ENCODE assay signal across 8 cellular contexts in genomic region chr17:17590141-17590735, GRCh38. TPM values are rescaled to one million over a fixed set of nuclear protein-coding genes. Genes with fewer than 3 reads are reported as not detected.
A peak's percentile ranks its signal among the peaks of the same experiment; 100 is the strongest.
DNase-seq lines count a peak whose midpoint lies in the region; ATAC-seq, FAIRE-seq and TF ChIP-seq lines count a peak whose summit lies in the region.

No MANE protein-coding gene starts in this region.

- no peaks in the 10 kb centered on the region for H3K36me3 Mint-ChIP-seq in activated CD4-positive, alpha-beta T cell treated with anti-CD3 and anti-CD28 coated beads, Interleukin-2, amount 10 ng/mL, durations not matched to agents 7 days and 5 days (ENCODE audit: low read depth)
- no peaks in the 10 kb centered on the region for H3K36me3 Mint-ChIP-seq in activated CD8-positive, alpha-beta T cell treated with anti-CD3 and anti-CD28 coated beads for 36 hours (ENCODE audit: low read depth)

- no peak for TF ChIP-seq CTCF in activated CD8-positive, alpha-beta T cell treated with anti-CD3 and anti-CD28 coated beads for 36 hours (IDR thresholded peaks at IDR 0.05)
- no peak for TF ChIP-seq CTCF in thoracic aorta (IDR thresholded peaks at IDR 0.05)

- no peaks in the 10 kb centered on the region for H3K9me3 Mint-ChIP-seq in activated CD4-positive, alpha-beta T cell treated with anti-CD3 and anti-CD28 coated beads, Interleukin-2, amount 10 ng/mL, durations not matched to agents 7 days and 5 days
- H3K9me3 Mint-ChIP-seq in activated CD8-positive, alpha-beta T cell treated with anti-CD3 and anti-CD28 coated beads for 36 hours = no peaks in the 10 kb centered on the region

- no peak for DNase-seq in activated CD4-positive, alpha-beta T cell treated with anti-CD3 and anti-CD28 coated beads, Interleukin-2, amount 10 ng/mL, durations not matched to agents 7 days and 5 days
- DNase-seq in activated CD4-positive, alpha-beta T cell treated with anti-CD3 and anti-CD28 coated beads, Interleukin-2, amount 50 U/mL, for 1 hour = no peak
- DNase-seq in activated CD8-positive, alpha-beta T cell treated with anti-CD3 and anti-CD28 coated beads for 36 hours = no peak
- no peak for DNase-seq in thoracic aorta (ENCODE audit: low spot score)
- DNase-seq in NCI-H2029 (lab: John Stamatoyannopoulos, UW) = no peak
- DNase-seq in small intestine = no peak
- DNase-seq in activated gamma-delta T cell treated with Interleukin-2 at 50 U/mL for 16 hours = no peak

- no peak overlapping the region for H3K27ac ChIP-seq in iPS-20b (ENCODE audit: low read length)
- peak overlapping the region in 1 of 2 donors; percentile 65 for H3K27ac ChIP-seq in thoracic aorta
- H3K27ac ChIP-seq in small intestine (ENCODE audit: low read depth in 1 of 2, low read length in 1 of 2) = peak overlapping the region in 1 of 2 donors; percentile 37

- H3K9ac ChIP-seq in iPS-20b (ENCODE audit: low read depth, low read length) = peak overlapping the region; percentile 89; the same call in 1 of the 2 replicates

- H3K27me3 ChIP-seq in iPS-20b (ENCODE audit: insufficient read depth, low read length) = no peaks in the 10 kb centered on the region
- H3K27me3 ChIP-seq in thoracic aorta (replicated peaks; ENCODE audit: insufficient read depth) = no peaks in the 10 kb centered on the region
- no peaks in the 10 kb centered on the region for H3K27me3 ChIP-seq in small intestine (ENCODE audit: control insufficient read depth in 2 of 2, insufficient read depth in 2 of 2, low read length in 2 of 2)

- H3K36me3 ChIP-seq in iPS-20b (ENCODE audit: insufficient read depth, low read depth, low read length) (no peaks in the 10 kb centered on the region), thoracic aorta (no peaks in the 10 kb centered on the region), small intestine (ENCODE audit: control insufficient read depth in 2 of 2, insufficient read depth in 2 of 2, low read length in 2 of 2) (no peaks in the 10 kb centered on the region)

- no peaks in the 10 kb centered on the region for H3K9me3 ChIP-seq in iPS-20b (ENCODE audit: insufficient read depth, low read depth, low read length)
- H3K9me3 ChIP-seq in thoracic aorta = no peaks in the 10 kb centered on the region
- no peaks in the 10 kb centered on the region for H3K9me3 ChIP-seq in small intestine (ENCODE audit: control insufficient read depth, low read depth)

- no peaks in the 10 kb centered on the region for H3K27me3 Mint-ChIP-seq in activated CD4-positive, alpha-beta T cell treated with anti-CD3 and anti-CD28 coated beads, Interleukin-2, amount 10 ng/mL, durations not matched to agents 7 days and 5 days
- H3K27me3 Mint-ChIP-seq in activated CD8-positive, alpha-beta T cell treated with anti-CD3 and anti-CD28 coated beads for 36 hours = no peaks in the 10 kb centered on the region

- CTCF ChIA-PET in activated CD4-positive, alpha-beta T cell treated with anti-CD3 and anti-CD28 coated beads, Interleukin-2, amount 10 ng/mL, durations not matched to agents 7 days and 5 days (lab: Charles Lee) = interaction anchor here (0.9 to 3.7 kb wide), 6 partner anchors 12 to 236 kb away, joined by 3 to 15 read pairs (median 4); partner anchors contain the start of gene RASD1
- CTCF ChIA-PET in activated CD8-positive, alpha-beta T cell treated with anti-CD3 and anti-CD28 coated beads for 36 hours (lab: Charles Lee) = interaction anchor here (1.2 to 3.3 kb wide), 6 partner anchors 13 to 94 kb away, joined by 3 to 22 read pairs (median 4); partner anchors contain the start of gene RASD1

- no peak for FAIRE-seq in small intestine (lab: Jason Lieb, UNC)

- no peak for ATAC-seq in activated CD8-positive, alpha-beta T cell treated with anti-CD3 and anti-CD28 coated beads for 36 hours
- ATAC-seq in thoracic aorta (ENCODE audit: insufficient number of reproducible peaks, low FRiP score, low read depth) = no peak

- WGBS in small intestine, 3 donors = 61 to 63% (median 62%) methylated on average over 11 of the region's 11 CpGs

- POLR2A ChIA-PET in activated CD4-positive, alpha-beta T cell treated with anti-CD3 and anti-CD28 coated beads, Interleukin-2, amount 10 ng/mL, durations not matched to agents 7 days and 5 days (lab: Charles Lee) = no interaction called here
- POLR2A ChIA-PET in activated CD8-positive, alpha-beta T cell treated with anti-CD3 and anti-CD28 coated beads for 36 hours (lab: Charles Lee) = interaction anchor here (0.6 to 1.4 kb wide), 3 partner anchors 9 to 469 kb away, joined by 3 to 6 read pairs (median 3); no protein-coding TSS in a partner anchor

- peaks cover 27% of the 10 kb centered on the region for H3K4me1 Mint-ChIP-seq in activated CD4-positive, alpha-beta T cell treated with anti-CD3 and anti-CD28 coated beads, Interleukin-2, amount 10 ng/mL, durations not matched to agents 7 days and 5 days
- peaks cover 17% of the 10 kb centered on the region for H3K4me1 Mint-ChIP-seq in activated CD8-positive, alpha-beta T cell treated with anti-CD3 and anti-CD28 coated beads for 36 hours (ENCODE audit: low read depth)

- H3K4me3 Mint-ChIP-seq in activated CD4-positive, alpha-beta T cell treated with anti-CD3 and anti-CD28 coated beads, Interleukin-2, amount 10 ng/mL, durations not matched to agents 7 days and 5 days = peak overlapping the region; percentile 83
- H3K4me3 Mint-ChIP-seq in activated CD8-positive, alpha-beta T cell treated with anti-CD3 and anti-CD28 coated beads for 36 hours = peak overlapping the region; percentile 99

- H3K4me1 ChIP-seq in iPS-20b (ENCODE audit: insufficient read depth, low read length) = peaks cover 4% of the 10 kb centered on the region; the same call in 1 of the 2 replicates
- H3K4me1 ChIP-seq in thoracic aorta (ENCODE audit: control insufficient read depth in 1 of 2, low read depth in 2 of 2) = peaks cover 8 to 23% of the 10 kb centered on the region in 2 donors
- no peaks in the 10 kb centered on the region for H3K4me1 ChIP-seq in small intestine (ENCODE audit: control insufficient read depth in 2 of 2, insufficient read depth in 1 of 2, low read depth in 1 of 2, low read length in 1 of 2)

- peak overlapping the region; percentile 84 for H3K4me3 ChIP-seq in iPS-20b (ENCODE audit: low read length)
- H3K4me3 ChIP-seq in thoracic aorta = peak overlapping the region; percentile 94
- H3K4me3 ChIP-seq in small intestine (ENCODE audit: low read depth in 1 of 2, low read length in 2 of 2) = peak overlapping the region in 1 of 2 donors; percentile 78

- intact Hi-C loops in activated CD8-positive, alpha-beta T cell treated with anti-CD3 and anti-CD28 coated beads for 36 hours (cut with micrococcal nuclease) = no loop called here

- peak overlapping the region; percentile 92 for H3K27ac Mint-ChIP-seq in activated CD4-positive, alpha-beta T cell treated with anti-CD3 and anti-CD28 coated beads, Interleukin-2, amount 10 ng/mL, durations not matched to agents 7 days and 5 days
- peak overlapping the region; percentile 92 for H3K27ac Mint-ChIP-seq in activated CD8-positive, alpha-beta T cell treated with anti-CD3 and anti-CD28 coated beads for 36 hours

RNA-seq across cellular contexts. Expression of gene PEMT, which starts 1.3 kb away (rescaled TPM):
- 10 to 100 TPM; 10.8 to 17.3 TPM for total RNA-seq in activated CD4-positive, alpha-beta T cell treated with anti-CD3 and anti-CD28 coated beads, Interleukin-2, amount 10 ng/mL, durations not matched to agents 7 days and 5 days
- total RNA-seq in activated CD8-positive, alpha-beta T cell treated with anti-CD3 and anti-CD28 coated beads for 36 hours = 10 to 100 TPM; 51.7 to 53.2 TPM
- total RNA-seq in thoracic aorta = 10 to 100 TPM; 15.7 to 22.1 TPM
- 10 to 100 TPM; 32.0 to 42.0 (median 33.5) TPM for polyA plus RNA-seq in small intestine
